8 cellular contexts compared by ENCODE assay signal in the genomic region with DNA sequence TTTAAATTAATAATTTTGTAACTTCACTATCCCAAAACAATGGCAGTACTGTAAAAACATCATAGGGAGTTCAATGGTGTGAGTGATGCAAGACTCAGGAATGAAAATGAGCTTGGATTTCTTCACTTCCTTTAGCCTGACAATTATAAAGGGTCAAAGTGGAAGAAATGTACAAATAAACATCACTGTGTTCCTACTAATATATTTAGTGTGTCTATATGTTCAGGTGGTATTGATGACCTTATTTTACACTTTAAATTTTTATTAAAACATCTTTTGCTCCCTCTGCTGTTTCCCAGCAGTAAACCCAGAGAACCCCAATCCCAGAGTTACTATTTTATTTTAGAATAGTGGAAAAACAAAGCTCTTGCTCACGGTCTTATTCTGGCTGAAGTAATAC. TPM values are rescaled to one million over a fixed set of nuclear protein-coding genes. Genes with fewer than 3 reads are reported as not detected.
DNase-seq lines count a peak whose midpoint lies in the region; ATAC-seq, FAIRE-seq and TF ChIP-seq lines count a peak whose summit lies in the region.
"Had no signal": no experiment of that assay in that cellular context is flagged by ENCODE, and none has a peak within 500 bp of the region (broad histone marks: within the 10 kb centered on the region; RNA-seq: fewer than 3 reads in every experiment).

No MANE protein-coding gene starts in this region.

- no peak for FAIRE-seq in RCC 7860 (lab: Jason Lieb, UNC)
- FAIRE-seq: HTR-8/SVneo had no signal

- peak overlapping the region; percentile 90 for H3K4me3 Mint-ChIP-seq in type B pancreatic cell
- H3K4me3 Mint-ChIP-seq in stimulated activated memory B cell treated with anti-CD40 and anti-IgM and Interleukin-4, amounts not matched to agents 10 μg/mL and 1 μg/mL and 100 μg/mL, for 72 hours, result no peak overlapping the region

- no peak overlapping the region for H3K27ac ChIP-seq in HUES64 (ENCODE audit: low read depth, low read length)
- H3K27ac ChIP-seq in brain microvascular endothelial cell, result peak overlapping the region; percentile 94

- no peak overlapping the region for H3K9ac ChIP-seq in HUES64 (ENCODE audit: low read depth, low read length)

- peaks cover 46% of the 10 kb centered on the region for H3K27me3 ChIP-seq in HUES64 (ENCODE audit: insufficient read depth, low read length)
- no peaks in the 10 kb centered on the region for H3K27me3 ChIP-seq in brain microvascular endothelial cell (replicated peaks)

- H3K4me3 ChIP-seq in HUES64 (ENCODE audit: low read length), result peak overlapping the region; percentile 70; the same call in 1 of the 2 replicates
- peak overlapping the region; percentile 84 for H3K4me3 ChIP-seq in brain microvascular endothelial cell (ENCODE audit: low read depth, low read length)

- H3K36me3 ChIP-seq in HUES64 (ENCODE audit: insufficient read depth, low read length) (no peaks in the 10 kb centered on the region), brain microvascular endothelial cell (replicated peaks) (peaks cover 40% of the 10 kb centered on the region)

- no peak for ATAC-seq in GM18511 (IDR thresholded peaks at IDR 0.05; ENCODE audit: unreplicated experiment)
- ATAC-seq in stimulated activated memory B cell treated with anti-CD40 and anti-IgM and Interleukin-4, amounts not matched to agents 10 μg/mL and 1 μg/mL and 100 μg/mL, for 72 hours, result no peak

- WGBS in HUES64, result 88% methylated on average over 1 of the region's 1 CpG

- peaks cover 20% of the 10 kb centered on the region for H3K4me1 Mint-ChIP-seq in type B pancreatic cell (ENCODE audit: unreplicated experiment)
- H3K4me1 Mint-ChIP-seq in stimulated activated memory B cell treated with anti-CD40 and anti-IgM and Interleukin-4, amounts not matched to agents 10 μg/mL and 1 μg/mL and 100 μg/mL, for 72 hours, result peaks cover 21% of the 10 kb centered on the region

- H3K9me3 ChIP-seq in HUES64 (ENCODE audit: insufficient read depth, low read depth, low read length), result no peaks in the 10 kb centered on the region

- peaks cover 6% of the 10 kb centered on the region; the same call in 1 of the 2 replicates for H3K4me1 ChIP-seq in HUES64 (ENCODE audit: insufficient read depth, low read length)

- in situ Hi-C loops in brain microvascular endothelial cell (cut with HindIII; ENCODE audit: low pct_ligation_motif_present, low sequenced_read_pairs), result no loop called here

- H3K9me3 Mint-ChIP-seq in type B pancreatic cell, result no peaks in the 10 kb centered on the region
- H3K9me3 Mint-ChIP-seq in stimulated activated memory B cell treated with anti-CD40 and anti-IgM and Interleukin-4, amounts not matched to agents 10 μg/mL and 1 μg/mL and 100 μg/mL, for 72 hours, result no peaks in the 10 kb centered on the region

- H3K27ac Mint-ChIP-seq in type B pancreatic cell, result no peak overlapping the region
- no peak overlapping the region for H3K27ac Mint-ChIP-seq in stimulated activated memory B cell treated with anti-CD40 and anti-IgM and Interleukin-4, amounts not matched to agents 10 μg/mL and 1 μg/mL and 100 μg/mL, for 72 hours

- H3K36me3 Mint-ChIP-seq in type B pancreatic cell, result no peaks in the 10 kb centered on the region
- H3K36me3 Mint-ChIP-seq in stimulated activated memory B cell treated with anti-CD40 and anti-IgM and Interleukin-4, amounts not matched to agents 10 μg/mL and 1 μg/mL and 100 μg/mL, for 72 hours, result no peaks in the 10 kb centered on the region

- peak; percentile 38 for TF ChIP-seq CTCF in brain microvascular endothelial cell (IDR thresholded peaks at IDR 0.05; ENCODE audit: low read depth, low read length, missing control alignments)
- no peak for TF ChIP-seq CTCF in type B pancreatic cell (conservative IDR thresholded peaks at IDR 0.05)

- H3K27me3 Mint-ChIP-seq in type B pancreatic cell, result peaks cover 52% of the 10 kb centered on the region
- peaks cover 41% of the 10 kb centered on the region for H3K27me3 Mint-ChIP-seq in stimulated activated memory B cell treated with anti-CD40 and anti-IgM and Interleukin-4, amounts not matched to agents 10 μg/mL and 1 μg/mL and 100 μg/mL, for 72 hours

- DNase-seq in brain microvascular endothelial cell, result no peak
- peak; percentile 38 for DNase-seq in kidney glomerular epithelial cell (lab: John Stamatoyannopoulos, UW)
- DNase-seq in type B pancreatic cell (ENCODE audit: extremely low spot score, unreplicated experiment), result no peak
- no peak for DNase-seq in RCC 7860 (ENCODE audit: low spot score)

RNA-seq across cellular contexts. Expression of gene LOX, which starts 2.0 kb away (rescaled TPM):
- 1.4 TPM for polyA plus RNA-seq in HUES64 (2013, experiment 1 of 2)
- 2.5 TPM for polyA plus RNA-seq in HUES64 (2013, experiment 2 of 2)
- total RNA-seq in type B pancreatic cell (ENCODE audit: low replicate concordance), result 0.90 and 6.6 TPM in 2 replicates

RNA-seq across cellular contexts. Expression of gene ZNF474, which starts 53.3 kb away (rescaled TPM):
- polyA plus RNA-seq in HUES64 (2013, experiment 1 of 2), result not detected
- not detected for polyA plus RNA-seq in HUES64 (2013, experiment 2 of 2)
- 0.24 and 1.9 TPM in 2 replicates for total RNA-seq in type B pancreatic cell (ENCODE audit: low replicate concordance)
